ENCODE assay signal across 17 cellular contexts in genomic region chr16:87474017-87474416, GRCh38. TPM values are rescaled to one million over a fixed set of nuclear protein-coding genes. Genes with fewer than 3 reads are reported as not detected.
DNase-seq lines count a peak whose midpoint lies in the region; ATAC-seq, FAIRE-seq and TF ChIP-seq lines count a peak whose summit lies in the region.
"Had no signal": no experiment of that assay in that cellular context is flagged by ENCODE, and none has a peak within 500 bp of the region (broad histone marks: within the 10 kb centered on the region; RNA-seq: fewer than 3 reads in every experiment).

No MANE protein-coding gene starts in this region.

- H2BK5ac ChIP-seq in H9 (ENCODE audit: insufficient read length, low read length) = no peak overlapping the region
- no peak overlapping the region for H2BK5ac ChIP-seq in mesenchymal stem cell (ENCODE audit: low read depth, low read length, poor library complexity, severe bottlenecking)

- H3K9me3 Mint-ChIP-seq in H9 = no peaks in the 10 kb centered on the region
- no peaks in the 10 kb centered on the region for H3K9me3 Mint-ChIP-seq in activated T-helper 17 cell treated with anti-CD3 and anti-CD28 coated beads, Interleukin-2, amount 50 U/mL, for 72 hours
- H3K9me3 Mint-ChIP-seq: CD8-positive, alpha-beta memory T cell; HFFc6 had no signal

- H4K91ac ChIP-seq in H9 (ENCODE audit: insufficient read length, low read depth, low read length) (no peak overlapping the region), mesenchymal stem cell (ENCODE audit: low read length) (no peak overlapping the region)

- H3K36me3 Mint-ChIP-seq in H9 (ENCODE audit: insufficient read depth in 1 of 3, low read depth in 3 of 3) = peaks cover 0 to 6% (median 2%) of the 10 kb centered on the region in 3 experiments; a peak in 1 of 7 replicates
- H3K36me3 Mint-ChIP-seq in activated T-helper 17 cell treated with anti-CD3 and anti-CD28 coated beads, Interleukin-2, amount 50 U/mL, for 72 hours (ENCODE audit: low read depth) = peaks cover 19% of the 10 kb centered on the region

- H2BK120ac ChIP-seq in H9 (ENCODE audit: low read depth, low read length, poor library complexity, severe bottlenecking) (no peak overlapping the region), mesenchymal stem cell (ENCODE audit: low read depth, low read length) (no peak overlapping the region)

- no peaks in the 10 kb centered on the region for H3K23me2 ChIP-seq in H9 (ENCODE audit: insufficient read length, low read depth, low read length, poor library complexity, severe bottlenecking)

- no CpG with 5 or more reads among the region's 4 CpGs for WGBS in H9 (ENCODE audit: extremely low coverage, insufficient read length, low lambda C conversion rate)
- 94% methylated on average over 4 of the region's 4 CpGs for WGBS in mesenchymal stem cell

- H2BK12ac ChIP-seq in H9 (ENCODE audit: insufficient read length, low read depth, low read length) = no peak overlapping the region
- no peak overlapping the region for H2BK12ac ChIP-seq in mesenchymal stem cell (ENCODE audit: low read length in 2 of 2)

- H2BK15ac ChIP-seq in H9 (ENCODE audit: low read depth, low read length) (no peak overlapping the region), mesenchymal stem cell (ENCODE audit: low read depth, poor library complexity, severe bottlenecking) (no peak overlapping the region)

- H2BK20ac ChIP-seq in H9 (ENCODE audit: low read depth, low read length, poor library complexity, severe bottlenecking) = no peak overlapping the region

- H3K79me2 ChIP-seq in H9 (ENCODE audit: insufficient read depth, low read length) = peaks cover 10% of the 10 kb centered on the region; the same call in 1 of the 2 replicates

- H3K36me3 ChIP-seq in mesenchymal stem cell (ENCODE audit: control insufficient read depth in 1 of 2, insufficient read depth in 2 of 2, low read depth in 1 of 2, low read length in 2 of 2) = peaks cover 7 to 16% of the 10 kb centered on the region in 2 experiments
- H3K36me3 ChIP-seq: BE2C had no signal

- no peak overlapping the region for H3K4me3 Mint-ChIP-seq in H9
- no peak overlapping the region for H3K4me3 Mint-ChIP-seq in activated T-helper 17 cell treated with anti-CD3 and anti-CD28 coated beads, Interleukin-2, amount 50 U/mL, for 72 hours
- H3K4me3 Mint-ChIP-seq: CD8-positive, alpha-beta memory T cell; HFFc6 had no signal

- H3K27me3 ChIP-seq in H9 (ENCODE audit: insufficient read depth, low read length) = no peaks in the 10 kb centered on the region
- no peaks in the 10 kb centered on the region for H3K27me3 ChIP-seq in mesenchymal stem cell (ENCODE audit: control insufficient read depth in 1 of 2, insufficient read depth in 1 of 2, low read length in 2 of 2)
- H3K27me3 ChIP-seq: BE2C had no signal

- H3K14ac ChIP-seq in H9 (ENCODE audit: insufficient read depth, low read length) = no peak overlapping the region
- H3K14ac ChIP-seq in mesenchymal stem cell (ENCODE audit: low read length in 2 of 2) = no peak overlapping the region

- H3K18ac ChIP-seq in H9 (ENCODE audit: insufficient read length, low read depth, low read length) (no peak overlapping the region), mesenchymal stem cell (ENCODE audit: low read depth in 1 of 2, low read length in 2 of 2) (no peak overlapping the region)

- H3K9me3 ChIP-seq in H9 (ENCODE audit: control insufficient read depth, low read depth, low read length) (no peaks in the 10 kb centered on the region), mesenchymal stem cell (ENCODE audit: control insufficient read depth, low read length) (no peaks in the 10 kb centered on the region)
- H3K9me3 ChIP-seq: A549, BE2C, Caco-2 had no signal

- H3K4me3 ChIP-seq in mesenchymal stem cell (ENCODE audit: insufficient read depth in 1 of 2, low read depth in 1 of 2, low read length in 2 of 2) = no peak overlapping the region
- H3K4me3 ChIP-seq: A549 had no signal

- H4K8ac ChIP-seq in H9 (replicated peaks; ENCODE audit: insufficient read length, low read depth, low read length) (no peak overlapping the region), mesenchymal stem cell (ENCODE audit: low read length) (peak overlapping the region; percentile 12)

- no peak for FAIRE-seq in RCC 7860 (lab: Jason Lieb, UNC)
- FAIRE-seq: A549, GM19239, H1 had no signal

- no peak for ATAC-seq in activated T-helper 17 cell treated with anti-CD3 and anti-CD28 coated beads, Interleukin-2, amount 50 U/mL, for 72 hours (replicated peaks)
- ATAC-seq: A549 had no signal

- H4K20me1 ChIP-seq in H9 (ENCODE audit: control insufficient read depth, insufficient read depth, insufficient read length) = no peaks in the 10 kb centered on the region

- no peak overlapping the region for H3K23ac ChIP-seq in H9 (ENCODE audit: insufficient read length, low read depth, low read length)
- no peak overlapping the region for H3K23ac ChIP-seq in mesenchymal stem cell (ENCODE audit: low read length in 2 of 2)

- no peak overlapping the region for H3K56ac ChIP-seq in H9 (ENCODE audit: insufficient read length, low read depth, low read length)

- no peaks in the 10 kb centered on the region for H3K27me3 Mint-ChIP-seq in H9 (ENCODE audit: low read depth)
- H3K27me3 Mint-ChIP-seq in activated T-helper 17 cell treated with anti-CD3 and anti-CD28 coated beads, Interleukin-2, amount 50 U/mL, for 72 hours = no peaks in the 10 kb centered on the region
- H3K27me3 Mint-ChIP-seq: CD8-positive, alpha-beta memory T cell had no signal

- no peak overlapping the region for H4K5ac ChIP-seq in H9 (ENCODE audit: insufficient read length, low read depth, low read length)

- H3K4me2 ChIP-seq in H9 (ENCODE audit: insufficient read depth, insufficient read length, low read length) (no peak overlapping the region), mesenchymal stem cell (ENCODE audit: low read length, poor library complexity, severe bottlenecking) (no peak overlapping the region)
- H3K4me2 ChIP-seq: A549 had no signal

- no peak overlapping the region for H3K4ac ChIP-seq in H9 (ENCODE audit: low read depth, low read length)
- H3K4ac ChIP-seq in mesenchymal stem cell (ENCODE audit: low read depth in 1 of 2, low read length in 2 of 2) = no peak overlapping the region

- no peak overlapping the region for H2AK5ac ChIP-seq in H9 (ENCODE audit: insufficient read length, low read length)
- no peak overlapping the region for H2AK5ac ChIP-seq in mesenchymal stem cell (ENCODE audit: low read length, severe bottlenecking)

- TF ChIP-seq CTCF in H9 (conservative IDR thresholded peaks at IDR 0.05) = no peak

- no peak overlapping the region for H3K9ac ChIP-seq in H9 (ENCODE audit: extremely low read depth, insufficient read length, low read length)
- no peak overlapping the region for H3K9ac ChIP-seq in mesenchymal stem cell (ENCODE audit: low read length)

- H2AFZ ChIP-seq in H9 (ENCODE audit: low read length) (no peak overlapping the region), mesenchymal stem cell (ENCODE audit: low read depth, low read length) (no peak overlapping the region)

- H3K27ac ChIP-seq in H9 (ENCODE audit: insufficient read length, low read depth, low read length) (no peak overlapping the region), mesenchymal stem cell (ENCODE audit: low read length, poor library complexity, severe bottlenecking) (no peak overlapping the region)
- H3K27ac ChIP-seq: A549, C4-2B had no signal

- H3T11ph ChIP-seq in H9 (ENCODE audit: low read length) = no peak overlapping the region

- DNase-seq in H9 (no peak), mesenchymal stem cell (no peak), RCC 7860 (ENCODE audit: low spot score) (no peak), NCI-H187 treated with DMSO at 0.1 percent for 48 hours (lab: John Stamatoyannopoulos, UW) (no peak)
- DNase-seq in activated CD4-positive, alpha-beta T cell treated with anti-CD3 and anti-CD28 coated beads for 48 hours = no peak
- DNase-seq: Caco-2; CD8-positive, alpha-beta memory T cell; DMS53; GF-D8; HCEC 1CT; HFFc6 had no signal

- peaks cover 12 to 23% of the 10 kb centered on the region in 2 experiments for H3K4me1 Mint-ChIP-seq in H9
- peaks cover 25% of the 10 kb centered on the region for H3K4me1 Mint-ChIP-seq in activated T-helper 17 cell treated with anti-CD3 and anti-CD28 coated beads, Interleukin-2, amount 50 U/mL, for 72 hours

- peak overlapping the region in 2 of 3 experiments; percentile 44 to 83; a peak in 2 of 7 replicates for H3K27ac Mint-ChIP-seq in H9
- peak overlapping the region; percentile 50 for H3K27ac Mint-ChIP-seq in activated T-helper 17 cell treated with anti-CD3 and anti-CD28 coated beads, Interleukin-2, amount 50 U/mL, for 72 hours
- H3K27ac Mint-ChIP-seq: HFFc6 had no signal

- H3K4me1 ChIP-seq in H9 (ENCODE audit: insufficient read depth, low read length) (no peaks in the 10 kb centered on the region), mesenchymal stem cell (ENCODE audit: control insufficient read depth, insufficient read depth, low read depth, low read length) (peaks cover 16% of the 10 kb centered on the region)

- H3K79me1 ChIP-seq in H9 (ENCODE audit: insufficient read depth, low read depth, low read length, poor library complexity, severe bottlenecking) (peaks cover 6% of the 10 kb centered on the region), mesenchymal stem cell (replicated peaks; ENCODE audit: low read length, poor library complexity, severe bottlenecking) (peaks cover 35% of the 10 kb centered on the region)

RNA-seq across cellular contexts. Expression of gene ZCCHC14, which starts 18.8 kb away (rescaled TPM):
- 27.6 and 27.7 TPM in 2 replicates for total RNA-seq in H9 (2021)
- total RNA-seq in activated T-helper 17 cell treated with anti-CD3 and anti-CD28 coated beads, Interleukin-2, amount 50 U/mL, for 72 hours = 1 to 10 TPM; 3.0 to 5.2 TPM
- 24.1 TPM for polyA plus RNA-seq in mesenchymal stem cell (2013, experiment 1 of 2)
- 23.5 TPM for polyA plus RNA-seq in mesenchymal stem cell (2013, experiment 2 of 2)
